8 cellular contexts compared by ENCODE assay signal in the genomic region with DNA sequence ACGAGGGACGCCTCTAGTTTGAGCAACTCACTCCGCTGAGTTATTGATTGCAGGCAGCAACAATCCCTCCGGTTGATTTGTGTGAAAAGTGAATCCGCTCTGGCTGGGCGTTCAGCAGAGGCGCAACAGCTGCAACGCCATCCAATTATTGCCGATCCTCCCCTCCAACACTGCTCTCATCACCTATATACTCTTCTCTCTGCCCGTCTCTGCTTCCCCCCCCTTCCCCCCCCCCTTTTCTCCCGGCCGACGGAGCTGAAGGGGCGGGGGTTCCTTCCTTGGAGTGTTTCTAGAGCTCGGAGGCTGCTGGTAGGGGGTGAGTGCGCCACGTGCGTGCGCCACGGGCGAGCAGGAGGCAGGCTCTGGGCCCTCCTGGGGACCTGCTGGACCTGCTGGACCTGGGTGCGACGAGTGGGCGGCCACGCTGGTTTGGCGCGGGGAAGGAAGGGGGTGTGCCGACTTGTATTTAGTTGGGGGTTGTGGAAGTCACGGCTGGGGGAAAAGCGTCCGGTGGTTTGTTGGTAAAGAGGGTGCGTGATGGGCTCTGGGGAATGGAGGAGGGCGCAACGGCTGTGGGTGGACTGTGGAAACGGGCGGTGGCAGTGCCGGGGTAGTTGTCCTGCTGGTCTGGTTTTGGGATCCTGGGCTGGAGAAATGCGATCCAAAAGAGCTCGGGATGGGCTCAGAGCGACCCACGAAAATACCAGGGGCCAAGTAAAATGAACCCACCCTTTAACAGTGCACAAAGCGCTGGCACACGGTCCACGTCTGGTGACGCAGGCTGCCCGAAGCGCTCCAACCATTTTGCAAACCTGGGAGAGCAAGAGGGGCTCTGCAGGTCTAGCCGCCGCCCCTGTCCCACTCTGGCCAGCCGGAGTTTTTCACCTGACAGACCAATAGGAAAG.
A peak's percentile ranks its signal among the peaks of the same experiment; 100 is the strongest.
DNase-seq lines count a peak whose midpoint lies in the region; ATAC-seq lines count a peak whose summit lies in the region.

No MANE protein-coding gene starts in this region.

- no peaks in the 10 kb centered on the region for H3K27me3 ChIP-seq in layer of hippocampus (ENCODE audit: control insufficient read depth, insufficient read depth, low read length)

- H3K27ac Mint-ChIP-seq in central memory CD8-positive, alpha-beta T cell (ENCODE audit: low read depth) = no peak overlapping the region
- peak overlapping the region; percentile 49 for H3K27ac Mint-ChIP-seq in stimulated activated naive CD8-positive, alpha-beta T cell treated with anti-CD3 and anti-CD28 coated beads, Interleukin-15, Interleukin-2, amounts not matched to agents 100 ng/mL and 50 ng/mL, for 24 hours

- H3K27ac ChIP-seq in layer of hippocampus (ENCODE audit: low read depth, low read length) = peak overlapping the region; percentile 69

- H3K4me3 Mint-ChIP-seq in central memory CD8-positive, alpha-beta T cell = peak overlapping the region; percentile 49
- H3K4me3 Mint-ChIP-seq in stimulated activated naive CD8-positive, alpha-beta T cell treated with anti-CD3 and anti-CD28 coated beads, Interleukin-15, Interleukin-2, amounts not matched to agents 100 ng/mL and 50 ng/mL, for 24 hours = peak overlapping the region; percentile 75

- DNase-seq in COR-L47 (lab: John Stamatoyannopoulos, UW) = peak; percentile 87
- DNase-seq in NCI-H524 treated with DMSO at 0.1 percent for 48 hours (lab: John Stamatoyannopoulos, UW) = peak; percentile 22
- no peak for DNase-seq in central memory CD8-positive, alpha-beta T cell (ENCODE audit: low spot score in 2 of 2)
- DNase-seq in middle frontal gyrus (ENCODE audit: extremely low spot score, low spot score) = no peak
- DNase-seq in NK-92 (lab: John Stamatoyannopoulos, UW; ENCODE audit: unreplicated experiment) = no peak

- H3K9me3 Mint-ChIP-seq in central memory CD8-positive, alpha-beta T cell = no peaks in the 10 kb centered on the region
- no peaks in the 10 kb centered on the region for H3K9me3 Mint-ChIP-seq in stimulated activated naive CD8-positive, alpha-beta T cell treated with anti-CD3 and anti-CD28 coated beads, Interleukin-15, Interleukin-2, amounts not matched to agents 100 ng/mL and 50 ng/mL, for 24 hours

- peaks cover 2% of the 10 kb centered on the region for H3K36me3 Mint-ChIP-seq in central memory CD8-positive, alpha-beta T cell (ENCODE audit: insufficient read depth)
- H3K36me3 Mint-ChIP-seq in stimulated activated naive CD8-positive, alpha-beta T cell treated with anti-CD3 and anti-CD28 coated beads, Interleukin-15, Interleukin-2, amounts not matched to agents 100 ng/mL and 50 ng/mL, for 24 hours (ENCODE audit: low read depth) = no peaks in the 10 kb centered on the region

- ATAC-seq in GM21515 (IDR thresholded peaks at IDR 0.05; ENCODE audit: unreplicated experiment) = peak; percentile 35
- no peak for ATAC-seq in central memory CD8-positive, alpha-beta T cell (replicated peaks; ENCODE audit: extremely low read depth, poor library complexity, severe bottlenecking)

- peaks cover 26% of the 10 kb centered on the region for H3K27me3 Mint-ChIP-seq in central memory CD8-positive, alpha-beta T cell
- peaks cover 71% of the 10 kb centered on the region for H3K27me3 Mint-ChIP-seq in stimulated activated naive CD8-positive, alpha-beta T cell treated with anti-CD3 and anti-CD28 coated beads, Interleukin-15, Interleukin-2, amounts not matched to agents 100 ng/mL and 50 ng/mL, for 24 hours

- H3K4me1 Mint-ChIP-seq in central memory CD8-positive, alpha-beta T cell = peaks cover 3% of the 10 kb centered on the region
- peaks cover 18% of the 10 kb centered on the region for H3K4me1 Mint-ChIP-seq in stimulated activated naive CD8-positive, alpha-beta T cell treated with anti-CD3 and anti-CD28 coated beads, Interleukin-15, Interleukin-2, amounts not matched to agents 100 ng/mL and 50 ng/mL, for 24 hours (ENCODE audit: low read depth)

Comparison
In these comparisons a context has a peak if more than half of its experiments do, and no peak if none do; other contexts are left out.
1. DNase-seq: peak in COR-L47 (single experiment) and NCI-H524 treated with DMSO at 0.1 percent for 48 hours (single experiment); none in central memory CD8-positive, alpha-beta T cell (0 of 2), middle frontal gyrus (single experiment) and NK-92 (single experiment).